19 cellular contexts compared by ENCODE assay signal in genomic region chr5:16707869-16708192, GRCh38.
"Had no signal": no experiment of that assay in that cellular context is flagged by ENCODE, and none has a peak within 500 bp of the region (broad histone marks: within the 10 kb centered on the region; RNA-seq: fewer than 3 reads in every experiment).

No MANE protein-coding gene starts in this region.

- H3K9me3 Mint-ChIP-seq: endodermal cell had no signal

- H3K9me3 ChIP-seq: colonic mucosa, heart left ventricle, neutrophil, right atrium auricular region, tibial nerve, upper lobe of right lung, vagina had no signal

- H3K4me1 ChIP-seq: colonic mucosa, foreskin keratinocyte, right atrium auricular region, vagina had no signal

- H3K27ac Mint-ChIP-seq: endodermal cell; naive thymus-derived CD4-positive, alpha-beta T cell; nephron progenitor cell had no signal

- H3K27me3 ChIP-seq: colonic mucosa, foreskin keratinocyte, heart left ventricle, neutrophil, right atrium auricular region, tibial nerve, upper lobe of right lung, vagina had no signal

- H3K27ac ChIP-seq: colonic mucosa, foreskin keratinocyte, heart left ventricle, neutrophil, right atrium auricular region, tibial nerve, upper lobe of right lung, vagina had no signal

- ATAC-seq: heart left ventricle; naive thymus-derived CD4-positive, alpha-beta T cell; upper lobe of right lung had no signal

- H3K36me3 ChIP-seq: colonic mucosa, neutrophil, right atrium auricular region had no signal

- H3K36me3 Mint-ChIP-seq: naive thymus-derived CD4-positive, alpha-beta T cell had no signal

- DNase-seq: colonic mucosa; dermis blood vessel endothelial cell; effector CD4-positive, alpha-beta T cell; endodermal cell; erythroblast; foreskin keratinocyte; heart left ventricle; hippocampal formation; mesendoderm; naive thymus-derived CD4-positive, alpha-beta T cell; nephron progenitor cell; small intestine; stimulated activated CD4-positive, alpha-beta T cell treated with anti-CD3 and anti-CD28 coated beads, Interleukin-12 subunit alpha, Interleukin-12 subunit beta, amount 100 ng/mL, for 4 hours; stimulated activated naive CD4-positive, alpha-beta T cell; upper lobe of right lung had no signal

- H3K4me3 Mint-ChIP-seq: endodermal cell; naive thymus-derived CD4-positive, alpha-beta T cell; nephron progenitor cell had no signal

- H3K4me3 ChIP-seq: colonic mucosa, heart left ventricle, right atrium auricular region, tibial nerve, upper lobe of right lung, vagina had no signal
